In genomic region chr6:37928217-37928616, GRCh38 we compare ENCODE assay signal across 1 cellular context.
TF ChIP-seq lines count a peak whose summit lies in the region.

No MANE protein-coding gene starts in this region.

TF ChIP-seq in GM23338, 12 proteins besides CTCF, POLR2A, EP300 and RAD21 (continued from another document):
- TF ChIP-seq ZNF462 (CRISPR knock-in tag; IDR thresholded peaks at IDR 0.05) (no peak), EZH2 (IDR thresholded peaks at IDR 0.05; ENCODE audit: low read depth, unreplicated experiment) (no peak)
